2 cellular contexts compared by ENCODE assay signal in genomic region chr4:177087060-177087459, GRCh38.
TF ChIP-seq lines count a peak whose summit lies in the region.

No MANE protein-coding gene starts in this region.

TF ChIP-seq in GM23338, 12 proteins besides CTCF, POLR2A, EP300 and RAD21:
- TF ChIP-seq STAT1 (IDR thresholded peaks at IDR 0.05; ENCODE audit: unreplicated experiment) (no peak), JUNB (IDR thresholded peaks at IDR 0.05; ENCODE audit: unreplicated experiment) (no peak), EZH2 (IDR thresholded peaks at IDR 0.05; ENCODE audit: low read depth, unreplicated experiment) (no peak), ZNF114 (CRISPR knock-in tag; IDR thresholded peaks at IDR 0.05) (no peak), NANOG (IDR thresholded peaks at IDR 0.05; ENCODE audit: borderline replicate concordance) (no peak), ZNF331 (CRISPR knock-in tag; IDR thresholded peaks at IDR 0.05; ENCODE audit: low read depth) (no peak), CREB1 (CRISPR knock-in tag; IDR thresholded peaks at IDR 0.05; ENCODE audit: low read depth) (no peak), POLR2AphosphoS5 (IDR thresholded peaks at IDR 0.05; ENCODE audit: low read depth) (no peak), EZH2phosphoT487 (IDR thresholded peaks at IDR 0.05; ENCODE audit: unreplicated experiment) (no peak)
- TF ChIP-seq, protein P1, sequence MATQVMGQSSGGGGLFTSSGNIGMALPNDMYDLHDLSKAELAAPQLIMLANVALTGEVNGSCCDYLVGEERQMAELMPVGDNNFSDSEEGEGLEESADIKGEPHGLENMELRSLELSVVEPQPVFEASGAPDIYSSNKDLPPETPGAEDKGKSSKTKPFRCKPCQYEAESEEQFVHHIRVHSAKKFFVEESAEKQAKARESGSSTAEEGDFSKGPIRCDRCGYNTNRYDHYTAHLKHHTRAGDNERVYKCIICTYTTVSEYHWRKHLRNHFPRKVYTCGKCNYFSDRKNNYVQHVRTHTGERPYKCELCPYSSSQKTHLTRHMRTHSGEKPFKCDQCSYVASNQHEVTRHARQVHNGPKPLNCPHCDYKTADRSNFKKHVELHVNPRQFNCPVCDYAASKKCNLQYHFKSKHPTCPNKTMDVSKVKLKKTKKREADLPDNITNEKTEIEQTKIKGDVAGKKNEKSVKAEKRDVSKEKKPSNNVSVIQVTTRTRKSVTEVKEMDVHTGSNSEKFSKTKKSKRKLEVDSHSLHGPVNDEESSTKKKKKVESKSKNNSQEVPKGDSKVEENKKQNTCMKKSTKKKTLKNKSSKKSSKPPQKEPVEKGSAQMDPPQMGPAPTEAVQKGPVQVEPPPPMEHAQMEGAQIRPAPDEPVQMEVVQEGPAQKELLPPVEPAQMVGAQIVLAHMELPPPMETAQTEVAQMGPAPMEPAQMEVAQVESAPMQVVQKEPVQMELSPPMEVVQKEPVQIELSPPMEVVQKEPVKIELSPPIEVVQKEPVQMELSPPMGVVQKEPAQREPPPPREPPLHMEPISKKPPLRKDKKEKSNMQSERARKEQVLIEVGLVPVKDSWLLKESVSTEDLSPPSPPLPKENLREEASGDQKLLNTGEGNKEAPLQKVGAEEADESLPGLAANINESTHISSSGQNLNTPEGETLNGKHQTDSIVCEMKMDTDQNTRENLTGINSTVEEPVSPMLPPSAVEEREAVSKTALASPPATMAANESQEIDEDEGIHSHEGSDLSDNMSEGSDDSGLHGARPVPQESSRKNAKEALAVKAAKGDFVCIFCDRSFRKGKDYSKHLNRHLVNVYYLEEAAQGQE (IDR thresholded peaks at IDR 0.05; ENCODE audit: unreplicated experiment), result no peak
- TF ChIP-seq, protein P2, sequence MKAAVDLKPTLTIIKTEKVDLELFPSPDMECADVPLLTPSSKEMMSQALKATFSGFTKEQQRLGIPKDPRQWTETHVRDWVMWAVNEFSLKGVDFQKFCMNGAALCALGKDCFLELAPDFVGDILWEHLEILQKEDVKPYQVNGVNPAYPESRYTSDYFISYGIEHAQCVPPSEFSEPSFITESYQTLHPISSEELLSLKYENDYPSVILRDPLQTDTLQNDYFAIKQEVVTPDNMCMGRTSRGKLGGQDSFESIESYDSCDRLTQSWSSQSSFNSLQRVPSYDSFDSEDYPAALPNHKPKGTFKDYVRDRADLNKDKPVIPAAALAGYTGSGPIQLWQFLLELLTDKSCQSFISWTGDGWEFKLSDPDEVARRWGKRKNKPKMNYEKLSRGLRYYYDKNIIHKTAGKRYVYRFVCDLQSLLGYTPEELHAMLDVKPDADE (IDR thresholded peaks at IDR 0.05), result no peak
- TF ChIP-seq, protein P3, sequence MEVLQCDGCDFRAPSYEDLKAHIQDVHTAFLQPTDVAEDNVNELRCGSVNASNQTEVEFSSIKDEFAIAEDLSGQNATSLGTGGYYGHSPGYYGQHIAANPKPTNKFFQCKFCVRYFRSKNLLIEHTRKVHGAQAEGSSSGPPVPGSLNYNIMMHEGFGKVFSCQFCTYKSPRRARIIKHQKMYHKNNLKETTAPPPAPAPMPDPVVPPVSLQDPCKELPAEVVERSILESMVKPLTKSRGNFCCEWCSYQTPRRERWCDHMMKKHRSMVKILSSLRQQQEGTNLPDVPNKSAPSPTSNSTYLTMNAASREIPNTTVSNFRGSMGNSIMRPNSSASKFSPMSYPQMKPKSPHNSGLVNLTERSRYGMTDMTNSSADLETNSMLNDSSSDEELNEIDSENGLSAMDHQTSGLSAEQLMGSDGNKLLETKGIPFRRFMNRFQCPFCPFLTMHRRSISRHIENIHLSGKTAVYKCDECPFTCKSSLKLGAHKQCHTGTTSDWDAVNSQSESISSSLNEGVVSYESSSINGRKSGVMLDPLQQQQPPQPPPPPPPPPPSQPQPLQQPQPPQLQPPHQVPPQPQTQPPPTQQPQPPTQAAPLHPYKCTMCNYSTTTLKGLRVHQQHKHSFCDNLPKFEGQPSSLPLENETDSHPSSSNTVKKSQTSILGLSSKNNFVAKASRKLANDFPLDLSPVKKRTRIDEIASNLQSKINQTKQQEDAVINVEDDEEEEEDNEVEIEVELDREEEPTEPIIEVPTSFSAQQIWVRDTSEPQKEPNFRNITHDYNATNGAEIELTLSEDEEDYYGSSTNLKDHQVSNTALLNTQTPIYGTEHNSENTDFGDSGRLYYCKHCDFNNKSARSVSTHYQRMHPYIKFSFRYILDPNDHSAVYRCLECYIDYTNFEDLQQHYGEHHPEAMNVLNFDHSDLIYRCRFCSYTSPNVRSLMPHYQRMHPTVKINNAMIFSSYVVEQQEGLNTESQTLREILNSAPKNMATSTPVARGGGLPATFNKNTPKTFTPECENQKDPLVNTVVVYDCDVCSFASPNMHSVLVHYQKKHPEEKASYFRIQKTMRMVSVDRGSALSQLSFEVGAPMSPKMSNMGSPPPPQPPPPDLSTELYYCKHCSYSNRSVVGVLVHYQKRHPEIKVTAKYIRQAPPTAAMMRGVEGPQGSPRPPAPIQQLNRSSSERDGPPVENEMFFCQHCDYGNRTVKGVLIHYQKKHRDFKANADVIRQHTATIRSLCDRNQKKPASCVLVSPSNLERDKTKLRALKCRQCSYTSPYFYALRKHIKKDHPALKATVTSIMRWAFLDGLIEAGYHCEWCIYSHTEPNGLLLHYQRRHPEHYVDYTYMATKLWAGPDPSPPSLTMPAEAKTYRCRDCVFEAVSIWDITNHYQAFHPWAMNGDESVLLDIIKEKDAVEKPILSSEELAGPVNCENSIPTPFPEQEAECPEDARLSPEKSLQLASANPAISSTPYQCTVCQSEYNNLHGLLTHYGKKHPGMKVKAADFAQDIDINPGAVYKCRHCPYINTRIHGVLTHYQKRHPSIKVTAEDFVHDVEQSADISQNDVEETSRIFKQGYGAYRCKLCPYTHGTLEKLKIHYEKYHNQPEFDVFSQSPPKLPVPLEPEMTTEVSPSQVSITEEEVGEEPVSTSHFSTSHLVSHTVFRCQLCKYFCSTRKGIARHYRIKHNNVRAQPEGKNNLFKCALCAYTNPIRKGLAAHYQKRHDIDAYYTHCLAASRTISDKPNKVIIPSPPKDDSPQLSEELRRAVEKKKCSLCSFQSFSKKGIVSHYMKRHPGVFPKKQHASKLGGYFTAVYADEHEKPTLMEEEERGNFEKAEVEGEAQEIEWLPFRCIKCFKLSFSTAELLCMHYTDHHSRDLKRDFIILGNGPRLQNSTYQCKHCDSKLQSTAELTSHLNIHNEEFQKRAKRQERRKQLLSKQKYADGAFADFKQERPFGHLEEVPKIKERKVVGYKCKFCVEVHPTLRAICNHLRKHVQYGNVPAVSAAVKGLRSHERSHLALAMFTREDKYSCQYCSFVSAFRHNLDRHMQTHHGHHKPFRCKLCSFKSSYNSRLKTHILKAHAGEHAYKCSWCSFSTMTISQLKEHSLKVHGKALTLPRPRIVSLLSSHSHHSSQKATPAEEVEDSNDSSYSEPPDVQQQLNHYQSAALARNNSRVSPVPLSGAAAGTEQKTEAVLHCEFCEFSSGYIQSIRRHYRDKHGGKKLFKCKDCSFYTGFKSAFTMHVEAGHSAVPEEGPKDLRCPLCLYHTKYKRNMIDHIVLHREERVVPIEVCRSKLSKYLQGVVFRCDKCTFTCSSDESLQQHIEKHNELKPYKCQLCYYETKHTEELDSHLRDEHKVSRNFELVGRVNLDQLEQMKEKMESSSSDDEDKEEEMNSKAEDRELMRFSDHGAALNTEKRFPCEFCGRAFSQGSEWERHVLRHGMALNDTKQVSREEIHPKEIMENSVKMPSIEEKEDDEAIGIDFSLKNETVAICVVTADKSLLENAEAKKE (CRISPR knock-in tag; IDR thresholded peaks at IDR 0.05), result no peak
TF ChIP-seq in GM23338: peak in this region for 0.

TF ChIP-seq in WTC11, 78 proteins besides CTCF, POLR2A, EP300 and RAD21 (continued from another document):
- TF ChIP-seq ETV6 (CRISPR knock-in tag; IDR thresholded peaks at IDR 0.05) (no peak), SMAD4 (CRISPR knock-in tag; IDR thresholded peaks at IDR 0.05) (no peak), IRF2 (CRISPR knock-in tag; IDR thresholded peaks at IDR 0.05; ENCODE audit: borderline replicate concordance, low read depth) (no peak), ESRRA (CRISPR knock-in tag; IDR thresholded peaks at IDR 0.05; ENCODE audit: borderline replicate concordance) (no peak), SOX15 (CRISPR knock-in tag; IDR thresholded peaks at IDR 0.05) (no peak), NFATC4 (CRISPR knock-in tag; IDR thresholded peaks at IDR 0.05) (no peak), PRRX2 (CRISPR knock-in tag; IDR thresholded peaks at IDR 0.05) (no peak), ZBTB43 (CRISPR knock-in tag; IDR thresholded peaks at IDR 0.05) (no peak)
- TF ChIP-seq, protein P4, sequence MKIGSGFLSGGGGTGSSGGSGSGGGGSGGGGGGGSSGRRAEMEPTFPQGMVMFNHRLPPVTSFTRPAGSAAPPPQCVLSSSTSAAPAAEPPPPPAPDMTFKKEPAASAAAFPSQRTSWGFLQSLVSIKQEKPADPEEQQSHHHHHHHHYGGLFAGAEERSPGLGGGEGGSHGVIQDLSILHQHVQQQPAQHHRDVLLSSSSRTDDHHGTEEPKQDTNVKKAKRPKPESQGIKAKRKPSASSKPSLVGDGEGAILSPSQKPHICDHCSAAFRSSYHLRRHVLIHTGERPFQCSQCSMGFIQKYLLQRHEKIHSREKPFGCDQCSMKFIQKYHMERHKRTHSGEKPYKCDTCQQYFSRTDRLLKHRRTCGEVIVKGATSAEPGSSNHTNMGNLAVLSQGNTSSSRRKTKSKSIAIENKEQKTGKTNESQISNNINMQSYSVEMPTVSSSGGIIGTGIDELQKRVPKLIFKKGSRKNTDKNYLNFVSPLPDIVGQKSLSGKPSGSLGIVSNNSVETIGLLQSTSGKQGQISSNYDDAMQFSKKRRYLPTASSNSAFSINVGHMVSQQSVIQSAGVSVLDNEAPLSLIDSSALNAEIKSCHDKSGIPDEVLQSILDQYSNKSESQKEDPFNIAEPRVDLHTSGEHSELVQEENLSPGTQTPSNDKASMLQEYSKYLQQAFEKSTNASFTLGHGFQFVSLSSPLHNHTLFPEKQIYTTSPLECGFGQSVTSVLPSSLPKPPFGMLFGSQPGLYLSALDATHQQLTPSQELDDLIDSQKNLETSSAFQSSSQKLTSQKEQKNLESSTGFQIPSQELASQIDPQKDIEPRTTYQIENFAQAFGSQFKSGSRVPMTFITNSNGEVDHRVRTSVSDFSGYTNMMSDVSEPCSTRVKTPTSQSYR (CRISPR knock-in tag; IDR thresholded peaks at IDR 0.05), result no peak
- TF ChIP-seq, protein P5, sequence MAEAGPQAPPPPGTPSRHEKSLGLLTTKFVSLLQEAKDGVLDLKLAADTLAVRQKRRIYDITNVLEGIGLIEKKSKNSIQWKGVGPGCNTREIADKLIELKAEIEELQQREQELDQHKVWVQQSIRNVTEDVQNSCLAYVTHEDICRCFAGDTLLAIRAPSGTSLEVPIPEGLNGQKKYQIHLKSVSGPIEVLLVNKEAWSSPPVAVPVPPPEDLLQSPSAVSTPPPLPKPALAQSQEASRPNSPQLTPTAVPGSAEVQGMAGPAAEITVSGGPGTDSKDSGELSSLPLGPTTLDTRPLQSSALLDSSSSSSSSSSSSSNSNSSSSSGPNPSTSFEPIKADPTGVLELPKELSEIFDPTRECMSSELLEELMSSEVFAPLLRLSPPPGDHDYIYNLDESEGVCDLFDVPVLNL (CRISPR knock-in tag; IDR thresholded peaks at IDR 0.05; ENCODE audit: borderline replicate concordance, low read depth), result no peak
- TF ChIP-seq, protein P6, sequence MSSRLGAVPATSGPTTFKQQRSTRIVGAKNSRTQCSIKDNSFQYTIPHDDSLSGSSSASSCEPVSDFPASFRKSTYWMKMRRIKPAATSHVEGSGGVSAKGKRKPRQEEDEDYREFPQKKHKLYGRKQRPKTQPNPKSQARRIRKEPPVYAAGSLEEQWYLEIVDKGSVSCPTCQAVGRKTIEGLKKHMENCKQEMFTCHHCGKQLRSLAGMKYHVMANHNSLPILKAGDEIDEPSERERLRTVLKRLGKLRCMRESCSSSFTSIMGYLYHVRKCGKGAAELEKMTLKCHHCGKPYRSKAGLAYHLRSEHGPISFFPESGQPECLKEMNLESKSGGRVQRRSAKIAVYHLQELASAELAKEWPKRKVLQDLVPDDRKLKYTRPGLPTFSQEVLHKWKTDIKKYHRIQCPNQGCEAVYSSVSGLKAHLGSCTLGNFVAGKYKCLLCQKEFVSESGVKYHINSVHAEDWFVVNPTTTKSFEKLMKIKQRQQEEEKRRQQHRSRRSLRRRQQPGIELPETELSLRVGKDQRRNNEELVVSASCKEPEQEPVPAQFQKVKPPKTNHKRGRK (CRISPR knock-in tag; IDR thresholded peaks at IDR 0.05; ENCODE audit: borderline replicate concordance), result no peak
